27 cellular contexts compared by ENCODE assay signal in the genomic region with DNA sequence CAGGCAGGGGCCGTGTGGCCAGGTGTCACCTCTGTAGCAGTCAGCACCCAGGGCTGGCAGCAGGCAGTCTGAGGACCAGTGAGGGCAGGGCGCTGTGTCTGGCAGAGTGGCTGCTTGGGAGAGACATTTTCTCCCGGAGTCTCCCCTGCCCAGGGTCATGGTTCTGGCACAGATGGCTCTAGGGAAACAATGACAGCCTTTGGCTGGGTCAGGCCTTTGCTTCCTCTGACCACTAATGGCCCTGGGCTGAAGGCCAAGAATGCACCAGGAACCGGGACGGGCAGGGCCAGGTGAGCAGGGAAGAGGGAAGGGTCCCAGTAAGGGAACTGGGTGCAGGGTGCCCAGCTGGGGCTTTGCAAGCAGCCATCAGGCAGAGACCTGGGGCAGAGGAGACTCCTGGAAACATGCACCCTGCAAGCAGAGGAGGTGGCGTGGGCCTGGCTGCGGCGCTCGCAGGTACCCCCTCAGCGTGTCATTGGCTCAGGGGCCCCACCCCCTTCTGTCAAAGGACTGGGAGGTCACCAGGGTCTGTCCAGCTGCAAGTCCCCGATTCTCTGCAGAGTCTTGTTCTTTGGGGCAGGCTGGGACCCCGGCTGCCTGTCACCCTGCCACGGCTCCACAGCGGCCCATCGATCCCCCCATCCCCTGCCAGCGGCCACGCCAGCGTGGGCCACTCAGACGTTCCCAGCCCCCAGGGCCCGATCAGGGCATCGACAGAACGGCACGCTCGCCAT. TPM values are rescaled to one million over a fixed set of nuclear protein-coding genes. Genes with fewer than 3 reads are reported as not detected.
DNase-seq lines count a peak whose midpoint lies in the region; ATAC-seq, FAIRE-seq and TF ChIP-seq lines count a peak whose summit lies in the region.
"Had no signal": no experiment of that assay in that cellular context is flagged by ENCODE, and none has a peak within 500 bp of the region (broad histone marks: within the 10 kb centered on the region; RNA-seq: fewer than 3 reads in every experiment).

No MANE protein-coding gene starts in this region.

- H3K9me3 Mint-ChIP-seq in activated T-cell treated with anti-CD3 and anti-CD28 coated beads, Interleukin-2, amount 50 U/mL, for 72 hours: no peaks in the 10 kb centered on the region
- H3K9me3 Mint-ChIP-seq: activated T-cell treated with anti-CD3 and anti-CD28 coated beads, Interleukin-2, amount 50 U/mL, for 4 hours; CD4-positive, alpha-beta T cell; IgD-negative memory B cell; neural crest cell; T-cell had no signal

- CTCF ChIA-PET in A549 (lab: Yijun Ruan, JAX) (interaction anchor here (0.7 to 3.9 kb wide), 11 partner anchors 15 to 274 kb away, joined by 3 to 20 read pairs (median 3); no protein-coding TSS in a partner anchor), PC-9 (lab: Charles Lee) (no interaction called here)

- H3K27me3 ChIP-seq in PC-9 (ENCODE audit: insufficient read depth, low read depth) (peaks cover 32% of the 10 kb centered on the region), endocrine pancreas (ENCODE audit: control insufficient read depth, insufficient read depth, low read length) (no peaks in the 10 kb centered on the region), vagina (peaks cover 14% of the 10 kb centered on the region), prostate gland (replicated peaks; ENCODE audit: insufficient read depth) (no peaks in the 10 kb centered on the region)

- H3K4me2 ChIP-seq in A549: no peak overlapping the region
- 0 out of 2 replicates have a peak overlapping the region, but pooled peaks have one; percentile 34 for H3K4me2 ChIP-seq in PC-9

- DNase-seq in A549 (ENCODE audit: low read depth in 1 of 2, low spot score in 1 of 2) (no peak), DMS79 (lab: John Stamatoyannopoulos, UW) (peak; percentile 33), PC-9 (peak; percentile 55 to 73), vagina (ENCODE audit: extremely low spot score in 2 of 2) (no peak), prostate gland (ENCODE audit: low spot score) (no peak), SW 1271 (lab: John Stamatoyannopoulos, UW) (no peak)
- no peak for DNase-seq in activated T-cell treated with anti-CD3 and anti-CD28 coated beads, Interleukin-2, amount 50 U/mL, for 72 hours
- DNase-seq: activated CD4-positive, alpha-beta T cell treated with anti-CD3 and anti-CD28 coated beads for 36 hours; activated naive CD4-positive, alpha-beta T cell treated with anti-CD3 and anti-CD28 coated beads, Interleukin-2, amount 50 U/mL, for 16 hours; activated T-cell treated with anti-CD3 and anti-CD28 coated beads, Interleukin-2, amount 50 U/mL, for 4 hours; CD4-positive, alpha-beta T cell; erythroblast; foreskin melanocyte; hippocampal formation; lower lobe of right lung; MG63; NCI-H1436; NCI-H2171; NCI-H526 treated with DMSO at 0.1 percent for 48 hours; Right ventricle myocardium superior; T-cell had no signal

- H2AFZ ChIP-seq in PC-9: no peak overlapping the region

- peaks cover 9% of the 10 kb centered on the region for H3K4me1 Mint-ChIP-seq in activated T-cell treated with anti-CD3 and anti-CD28 coated beads, Interleukin-2, amount 50 U/mL, for 72 hours (ENCODE audit: low read depth)

- TF ChIP-seq EP300 in A549 (IDR thresholded peaks at IDR 0.05): no peak

- H3K4me3 Mint-ChIP-seq in activated T-cell treated with anti-CD3 and anti-CD28 coated beads, Interleukin-2, amount 50 U/mL, for 72 hours: no peak overlapping the region
- H3K4me3 Mint-ChIP-seq: activated CD4-positive, alpha-beta T cell treated with anti-CD3 and anti-CD28 coated beads for 36 hours; activated T-cell treated with anti-CD3 and anti-CD28 coated beads, Interleukin-2, amount 50 U/mL, for 4 hours; CD4-positive, alpha-beta T cell; IgD-negative memory B cell; neural crest cell; T-cell had no signal

- TF ChIP-seq POLR2A in A549 (IDR thresholded peaks at IDR 0.05; ENCODE audit: low read length) (no peak), vagina (IDR thresholded peaks at IDR 0.05) (no peak), prostate gland (IDR thresholded peaks at IDR 0.05) (no peak)

- no peaks in the 10 kb centered on the region for H3K79me2 ChIP-seq in PC-9 (ENCODE audit: low read depth)

- no peaks in the 10 kb centered on the region for H4K20me1 ChIP-seq in PC-9 (ENCODE audit: insufficient read depth)

- H3K27me3 Mint-ChIP-seq in activated T-cell treated with anti-CD3 and anti-CD28 coated beads, Interleukin-2, amount 50 U/mL, for 72 hours (ENCODE audit: low read depth): peaks cover 16% of the 10 kb centered on the region

- H3K36me3 ChIP-seq in PC-9 (ENCODE audit: low read depth): no peaks in the 10 kb centered on the region
- H3K36me3 ChIP-seq in endocrine pancreas (ENCODE audit: control insufficient read depth, insufficient read depth, low read length): no peaks in the 10 kb centered on the region
- H3K36me3 ChIP-seq in vagina: no peaks in the 10 kb centered on the region
- H3K36me3 ChIP-seq in prostate gland: no peaks in the 10 kb centered on the region
- H3K36me3 ChIP-seq: ascending aorta, lower lobe of right lung, MG63 had no signal

- intact Hi-C loops in PC-9 (cut with micrococcal nuclease; ENCODE audit: unreplicated experiment): no loop called here
- intact Hi-C loops in vagina (cut with DNase I): no loop called here
- intact Hi-C loops in prostate gland (cut with DNase I): loop anchor here (5.0 kb wide), 1 partner anchor 145 kb away; no protein-coding TSS in a partner anchor

- TF ChIP-seq CTCF in A549 (IDR thresholded peaks at IDR 0.05) (no peak), PC-9 (conservative IDR thresholded peaks at IDR 0.05) (no peak), vagina (IDR thresholded peaks at IDR 0.05) (no peak), prostate gland (IDR thresholded peaks at IDR 0.05) (no peak)

- H3K36me3 Mint-ChIP-seq in activated T-cell treated with anti-CD3 and anti-CD28 coated beads, Interleukin-2, amount 50 U/mL, for 72 hours (ENCODE audit: insufficient read depth in 2 of 2): no peaks in the 10 kb centered on the region
- H3K36me3 Mint-ChIP-seq: T-cell had no signal

- H3K9ac ChIP-seq in endocrine pancreas (ENCODE audit: control insufficient read depth, insufficient read depth, low read length): peak overlapping the region; percentile 12

- 63% methylated on average over 18 of the region's 24 CpGs for WGBS in A549 (ENCODE audit: missing lambda C conversion rate)
- WGBS in prostate gland: 75% methylated on average over 24 of the region's 24 CpGs

- no peak for FAIRE-seq in A549 (lab: Jason Lieb, UNC)
- FAIRE-seq: TTC549 had no signal

- no peak for TF ChIP-seq RAD21 in A549 (conservative IDR thresholded peaks at IDR 0.05 in 1 of 2, IDR thresholded peaks at IDR 0.05 in 1 of 2)

- no peak overlapping the region for H3K27ac Mint-ChIP-seq in activated T-cell treated with anti-CD3 and anti-CD28 coated beads, Interleukin-2, amount 50 U/mL, for 72 hours
- H3K27ac Mint-ChIP-seq: activated CD4-positive, alpha-beta T cell treated with anti-CD3 and anti-CD28 coated beads for 36 hours; CD4-positive, alpha-beta T cell; progenitor cell of endocrine pancreas; T-cell had no signal

- H3K9me3 ChIP-seq in A549 (no peaks in the 10 kb centered on the region), PC-9 (ENCODE audit: insufficient read depth, low read depth) (no peaks in the 10 kb centered on the region), endocrine pancreas (ENCODE audit: control insufficient read depth, low read length) (no peaks in the 10 kb centered on the region), vagina (no peaks in the 10 kb centered on the region), prostate gland (no peaks in the 10 kb centered on the region)
- H3K9me3 ChIP-seq: ascending aorta, lower lobe of right lung, MG63 had no signal

- BruUV-seq in PC-9 (replicated peaks; lab: Mats Ljungman, UMichigan): no TSS peak

- peak; percentile 11 to 16; a peak in 1 of 6 replicates for ATAC-seq in A549
- ATAC-seq in activated T-cell treated with anti-CD3 and anti-CD28 coated beads, Interleukin-2, amount 50 U/mL, for 72 hours (replicated peaks in 1 of 2): no peak
- ATAC-seq: activated CD4-positive, alpha-beta T cell treated with anti-CD3 and anti-CD28 coated beads for 36 hours; activated T-cell treated with anti-CD3 and anti-CD28 coated beads, Interleukin-2, amount 50 U/mL, for 4 hours; lower lobe of right lung; T-cell had no signal

- H3K4me1 ChIP-seq in A549 (peaks cover 8% of the 10 kb centered on the region; the same call in 2 of the 3 replicates), PC-9 (replicated peaks; ENCODE audit: insufficient read depth) (0 out of 2 replicates have a peak, but pooled peaks cover 6% of the 10 kb centered on the region), endocrine pancreas (ENCODE audit: control insufficient read depth, insufficient read depth, low read length) (no peaks in the 10 kb centered on the region), vagina (peaks cover 15% of the 10 kb centered on the region), prostate gland (replicated peaks) (no peaks in the 10 kb centered on the region)

- H3K27ac ChIP-seq in A549 (no peak overlapping the region), PC-9 (no peak overlapping the region), vagina (no peak overlapping the region), prostate gland (no peak overlapping the region)
- H3K27ac ChIP-seq: ascending aorta, lower lobe of right lung had no signal

- H3K4me3 ChIP-seq in A549 (no peak overlapping the region), PC-9 (no peak overlapping the region), endocrine pancreas (ENCODE audit: control insufficient read depth, insufficient read depth, low read length) (no peak overlapping the region), vagina (no peak overlapping the region), prostate gland (no peak overlapping the region)
- H3K4me3 ChIP-seq: ascending aorta, lower lobe of right lung, MG63 had no signal

- H3F3A ChIP-seq in PC-9 (ENCODE audit: insufficient read depth, low read depth): 0 out of 2 replicates have a peak, but pooled peaks cover 3% of the 10 kb centered on the region

- POLR2A ChIA-PET in A549 (lab: Yijun Ruan, JAX) (no interaction called here), PC-9 (lab: Charles Lee; ENCODE audit: unreplicated experiment) (no interaction called here)

- no peaks in the 10 kb centered on the region for H3K9me2 ChIP-seq in PC-9 (ENCODE audit: insufficient read depth)

RNA-seq across cellular contexts. Expression of gene TMEM250, which starts 18.8 kb away (rescaled TPM):
- polyA plus RNA-seq in A549 (2011; rRNA removed) (13.0 and 15.3 TPM in 2 replicates), A549 (2017; fragmentation: RNase III; extraction: RNeasy Plus Mini Kit Qiagen cat#74134 plus additional on column Dnase treatment) (31.4 to 35.2 TPM (median 34.0 TPM) in 3 replicates)
- 19.7 and 31.3 TPM in 2 replicates for polyA plus RNA-seq in A549 (2012; cell fraction: cytosol; rRNA removed)
- 34.7 and 47.6 TPM in 2 replicates for polyA plus RNA-seq in A549 (2012; cell fraction: nucleus; rRNA removed)
- polyA minus RNA-seq in A549 (2011; rRNA and poly(A)+ RNA removed): 16.1 and 19.3 TPM in 2 replicates
- total RNA-seq in PC-9 (2021) (73.8 and 75.3 TPM in 2 replicates), vagina (25.0 TPM), prostate gland (10 to 100 TPM; 44.7 to 65.1 TPM)
- total RNA-seq in activated T-cell treated with anti-CD3 and anti-CD28 coated beads, Interleukin-2, amount 50 U/mL, for 72 hours: 10 to 100 TPM; 23.1 to 23.5 TPM

RNA-seq across cellular contexts. Expression of gene NACC2, which starts 42.4 kb away (rescaled TPM):
- polyA plus RNA-seq in A549 (2011; rRNA removed) (12.7 and 16.1 TPM in 2 replicates), A549 (2017; fragmentation: RNase III; extraction: RNeasy Plus Mini Kit Qiagen cat#74134 plus additional on column Dnase treatment) (28.4 to 29.5 TPM (median 29.2 TPM) in 3 replicates)
- polyA plus RNA-seq in A549 (2012; cell fraction: cytosol; rRNA removed): 24.7 and 31.7 TPM in 2 replicates
- polyA plus RNA-seq in A549 (2012; cell fraction: nucleus; rRNA removed): 60.5 and 64.5 TPM in 2 replicates
- polyA minus RNA-seq in A549 (2011; rRNA and poly(A)+ RNA removed): 16.6 and 18.9 TPM in 2 replicates
- total RNA-seq in PC-9 (2021) (22.4 and 23.8 TPM in 2 replicates), vagina (21.1 TPM), prostate gland (10 to 100 TPM; 24.5 to 55.2 TPM)
- total RNA-seq in activated T-cell treated with anti-CD3 and anti-CD28 coated beads, Interleukin-2, amount 50 U/mL, for 72 hours: 10 to 100 TPM in 1 of 2 donors, 1 to 10 TPM in 1; 8.4 to 13.7 TPM

Comparison
In these comparisons a context has a peak if more than half of its experiments do, and no peak if none do; other contexts are left out.
1. ATAC-seq: peak in A549 (2 of 2); none in activated T-cell treated with anti-CD3 and anti-CD28 coated beads, Interleukin-2, amount 50 U/mL, for 72 hours (0 of 2).
2. DNase-seq: peak in DMS79 (single experiment) and PC-9 (2 of 2); none in A549 (0 of 2), vagina (0 of 2), activated T-cell treated with anti-CD3 and anti-CD28 coated beads, Interleukin-2, amount 50 U/mL, for 72 hours (0 of 2), prostate gland (single experiment) and SW 1271 (0 of 2).